In genomic region chr7:28041508-28042314, GRCh38 we compare ENCODE assay signal across 13 cellular contexts.
DNase-seq lines count a peak whose midpoint lies in the region; ATAC-seq and TF ChIP-seq lines count a peak whose summit lies in the region.
"Had no signal": no experiment of that assay in that cellular context is flagged by ENCODE, and none has a peak within 500 bp of the region (broad histone marks: within the 10 kb centered on the region; RNA-seq: fewer than 3 reads in every experiment).

No MANE protein-coding gene starts in this region.

- peak overlapping the region in 2 of 3 experiments; percentile 17 to 19 for H3K4me3 ChIP-seq in mammary epithelial cell (replicated peaks in 1 of 3; ENCODE audit: insufficient read depth in 1 of 3, low read depth in 2 of 3, low read length in 3 of 3)
- H3K4me3 ChIP-seq in lower lobe of right lung = no peak overlapping the region
- H3K4me3 ChIP-seq: right atrium auricular region had no signal

- H3K4me1 ChIP-seq in mammary epithelial cell (ENCODE audit: insufficient read depth, low read length) (peaks cover 56% of the 10 kb centered on the region), lower lobe of right lung (peaks cover 5% of the 10 kb centered on the region)

- TF ChIP-seq RAD21 in Ishikawa (IDR thresholded peaks at IDR 0.05; ENCODE audit: low read depth) = no peak

- H3K36me3 ChIP-seq in mammary epithelial cell (ENCODE audit: insufficient read depth, low read length) (no peaks in the 10 kb centered on the region), lower lobe of right lung (no peaks in the 10 kb centered on the region)
- H3K36me3 ChIP-seq: right atrium auricular region had no signal

- 50% methylated on average over 4 of the region's 5 CpGs for WGBS in mammary epithelial cell (ENCODE audit: low coverage, missing lambda C conversion rate)

- in situ Hi-C loops in mammary epithelial cell (cut with MboI; ENCODE audit: low sequenced_read_pairs in 2 of 2) = no loop called here

- H3K9me3 ChIP-seq in mammary epithelial cell (replicated peaks; ENCODE audit: insufficient read depth, low read length) (no peaks in the 10 kb centered on the region), lower lobe of right lung (no peaks in the 10 kb centered on the region)
- H3K9me3 ChIP-seq: right atrium auricular region had no signal

- CTCF ChIA-PET in mammary epithelial cell (lab: Charles Lee; ENCODE audit: low non-redundant PET) = interaction anchor here (0.6 kb wide), 1 partner anchor 55 kb away, joined by 5 read pairs; no protein-coding TSS in a partner anchor

- H3K79me2 ChIP-seq in mammary epithelial cell (ENCODE audit: insufficient read depth, low read length) = peaks cover 16% of the 10 kb centered on the region

- H3K27ac ChIP-seq in mammary epithelial cell (ENCODE audit: insufficient read depth, low read depth, low read length) (peak overlapping the region; percentile 75), lower lobe of right lung (no peak overlapping the region)
- H3K27ac ChIP-seq: KMS-11, right atrium auricular region had no signal

- ATAC-seq in omental fat pad (ENCODE audit: low FRiP score) (peak; percentile 31), lower lobe of right lung (no peak)
- ATAC-seq: left lobe of liver had no signal

- dilution Hi-C loops in mammary epithelial cell (cut with HindIII; ENCODE audit: low sequenced_read_pairs) = no loop called here

- no peak overlapping the region for H2AFZ ChIP-seq in mammary epithelial cell (ENCODE audit: low read depth, low read length)

- no peaks in the 10 kb centered on the region for H3K27me3 ChIP-seq in mammary epithelial cell (ENCODE audit: insufficient read depth, low read length)
- H3K27me3 ChIP-seq in lower lobe of right lung (ENCODE audit: low read depth) = no peaks in the 10 kb centered on the region
- H3K27me3 ChIP-seq: right atrium auricular region had no signal

- H4K20me1 ChIP-seq in mammary epithelial cell (ENCODE audit: insufficient read depth, low read length) = no peaks in the 10 kb centered on the region

- H3K4me2 ChIP-seq in mammary epithelial cell (ENCODE audit: insufficient read depth, low read depth, low read length) = peak overlapping the region; percentile 76
- H3K4me2 ChIP-seq: KMS-11 had no signal

- no TSS peak for BruUV-seq in mammary epithelial cell (replicated peaks; lab: Mats Ljungman, UMichigan)

- TF ChIP-seq CTCF in mammary epithelial cell (conservative IDR thresholded peaks at IDR 0.05 in 1 of 2, IDR thresholded peaks at IDR 0.05 in 1 of 2; ENCODE audit: extremely low read depth in 1 of 2, insufficient read depth in 1 of 2, low read depth in 1 of 2, low read length in 2 of 2) (no peak), omental fat pad (IDR thresholded peaks at IDR 0.05) (no peak), lower lobe of right lung (IDR thresholded peaks at IDR 0.05) (no peak)

- TF ChIP-seq EP300 in Ishikawa (IDR thresholded peaks at IDR 0.05; ENCODE audit: borderline replicate concordance) = 0 out of 2 replicates have a peak, but pooled peaks have one; percentile 13

- intact Hi-C loops in mammary epithelial cell (cut with micrococcal nuclease) = no loop called here
- intact Hi-C loops in lower lobe of right lung (cut with DNase I) = no loop called here

- H3K9ac ChIP-seq in mammary epithelial cell (ENCODE audit: insufficient read depth, low read length) = peak overlapping the region; percentile 21
- H3K9ac ChIP-seq: KMS-11 had no signal

- peak; percentile 98 for DNase-seq in ELR (ENCODE audit: low read depth)
- DNase-seq in mammary epithelial cell = peak; percentile 92
- no peak for DNase-seq in omental fat pad (ENCODE audit: low spot score)
- no peak for DNase-seq in cortex of kidney (lab: John Stamatoyannopoulos, UW)
- DNase-seq in lower lobe of right lung = no peak
- no peak for DNase-seq in KG1 (lab: John Stamatoyannopoulos, UW)
- no peak for DNase-seq in 8988T
- DNase-seq: GF-D8, NCI-H524 had no signal

TF ChIP-seq in Ishikawa, 13 proteins besides CTCF, POLR2A, EP300 and RAD21:
- TF ChIP-seq EGR1 (IDR thresholded peaks at IDR 0.05) (no peak), YY1 (IDR thresholded peaks at IDR 0.05; ENCODE audit: low read depth) (no peak), TEAD4 (IDR thresholded peaks at IDR 0.05) (peak; percentile 59; the same call in 1 of the 2 replicates)

Comparison
In these comparisons a context has a peak if more than half of its experiments do, and no peak if none do; other contexts are left out.
1. DNase-seq: peak in ELR (single experiment) and mammary epithelial cell (single experiment); none in omental fat pad (single experiment), cortex of kidney (single experiment), lower lobe of right lung (single experiment), KG1 (single experiment) and 8988T (single experiment).